ENCODE assay signal across 1 cellular context in the genomic region with DNA sequence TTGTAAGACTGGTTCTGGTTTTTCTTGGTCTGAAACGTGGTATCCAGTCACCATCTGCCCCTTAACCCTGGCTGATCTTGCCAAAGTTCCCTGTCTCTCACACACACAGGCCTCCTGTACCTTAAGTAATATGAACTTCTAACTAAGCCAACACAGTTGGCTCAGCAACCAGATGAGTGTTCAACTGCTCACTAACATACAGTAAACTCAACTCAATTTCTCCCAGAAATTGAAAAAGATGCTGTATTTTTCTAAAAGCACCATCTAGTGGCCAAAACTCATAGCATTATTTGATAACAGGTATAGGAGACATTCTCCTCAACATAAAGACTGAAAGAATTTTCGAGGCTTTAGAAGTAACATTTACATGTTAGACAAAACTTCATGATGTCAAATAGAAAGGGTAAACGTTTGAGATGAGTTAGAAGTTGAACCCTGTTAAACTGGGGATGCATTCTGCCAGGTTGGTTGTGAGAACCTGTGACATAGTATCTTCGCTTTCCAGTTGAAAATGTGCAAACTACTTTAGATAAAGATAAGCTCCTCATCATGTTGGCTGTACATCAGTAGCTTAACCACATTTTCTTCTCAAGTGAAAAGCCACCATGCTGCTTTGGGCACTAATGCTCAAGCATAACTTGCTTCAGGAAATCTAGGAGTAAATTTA.
TF ChIP-seq lines count a peak whose summit lies in the region.

No MANE protein-coding gene starts in this region.

TF ChIP-seq in SK-N-SH treated with all-trans-retinoic acid at 6 μM for 48 hours, 23 proteins besides CTCF, POLR2A, EP300 and RAD21 (continued from another document):
- TF ChIP-seq, protein P1, sequence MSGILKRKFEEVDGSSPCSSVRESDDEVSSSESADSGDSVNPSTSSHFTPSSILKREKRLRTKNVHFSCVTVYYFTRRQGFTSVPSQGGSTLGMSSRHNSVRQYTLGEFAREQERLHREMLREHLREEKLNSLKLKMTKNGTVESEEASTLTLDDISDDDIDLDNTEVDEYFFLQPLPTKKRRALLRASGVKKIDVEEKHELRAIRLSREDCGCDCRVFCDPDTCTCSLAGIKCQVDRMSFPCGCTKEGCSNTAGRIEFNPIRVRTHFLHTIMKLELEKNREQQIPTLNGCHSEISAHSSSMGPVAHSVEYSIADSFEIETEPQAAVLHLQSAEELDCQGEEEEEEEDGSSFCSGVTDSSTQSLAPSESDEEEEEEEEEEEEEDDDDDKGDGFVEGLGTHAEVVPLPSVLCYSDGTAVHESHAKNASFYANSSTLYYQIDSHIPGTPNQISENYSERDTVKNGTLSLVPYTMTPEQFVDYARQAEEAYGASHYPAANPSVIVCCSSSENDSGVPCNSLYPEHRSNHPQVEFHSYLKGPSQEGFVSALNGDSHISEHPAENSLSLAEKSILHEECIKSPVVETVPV (CRISPR knock-in tag; IDR thresholded peaks at IDR 0.05): no peak
- TF ChIP-seq GLIS3 (CRISPR knock-in tag; IDR thresholded peaks at IDR 0.05) (no peak), ZNF70 (CRISPR knock-in tag; IDR thresholded peaks at IDR 0.05) (no peak)
